In the genomic region with DNA sequence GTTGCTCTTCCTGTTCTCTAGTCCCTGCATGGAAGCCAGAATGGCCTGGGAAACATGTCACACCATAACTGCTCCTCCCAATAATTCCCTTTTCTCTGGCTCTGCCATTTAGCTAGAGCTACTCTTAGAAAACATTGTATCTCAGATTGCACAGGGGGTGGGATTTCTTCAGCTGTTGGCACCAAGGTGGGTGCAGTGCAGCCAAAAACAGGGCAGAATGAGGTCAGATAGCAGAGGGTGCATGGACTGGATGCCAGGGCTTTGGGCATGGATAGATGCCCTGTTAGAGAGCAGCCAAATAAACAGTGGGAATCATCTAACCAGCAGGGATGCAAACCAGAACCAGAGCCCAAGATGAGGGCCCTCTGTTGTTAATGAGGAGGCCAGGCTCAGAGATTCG, we compare ENCODE assay signal across 25 cellular contexts. TPM values are rescaled to one million over a fixed set of nuclear protein-coding genes. Genes with fewer than 3 reads are reported as not detected.
"Had no signal": no experiment of that assay in that cellular context is flagged by ENCODE, and none has a peak within 500 bp of the region (broad histone marks: within the 10 kb centered on the region; RNA-seq: fewer than 3 reads in every experiment).

No MANE protein-coding gene starts in this region.

- H3K9me3 ChIP-seq: adrenal gland, body of pancreas, gastrocnemius medialis, prostate gland, thoracic aorta, upper lobe of left lung had no signal

- H3K4me1 ChIP-seq: adrenal gland, body of pancreas, gastrocnemius medialis, prostate gland had no signal

- H3K36me3 ChIP-seq: adrenal gland, gastrocnemius medialis, heart right ventricle, prostate gland, thoracic aorta, upper lobe of left lung, WERI-Rb-1 had no signal

- H3K4me3 ChIP-seq: adrenal gland, body of pancreas, gastrocnemius medialis, heart right ventricle, prostate gland, thoracic aorta, upper lobe of left lung had no signal

- DNase-seq: activated CD4-positive, alpha-beta T cell treated with anti-CD3 and anti-CD28 coated beads for 1 hour; activated gamma-delta T cell treated with Interleukin-2 at 50 U/mL for 16 hours; activated T-cell treated with anti-CD3 and anti-CD28 coated beads, Interleukin-2, amount 50 U/mL, for 72 hours; adrenal gland; body of pancreas; cortex of kidney; effector CD4-positive, alpha-beta T cell; gastrocnemius medialis; heart right ventricle; left cardiac atrium; mesendoderm; right cardiac atrium; stimulated activated CD4-positive, alpha-beta T cell treated with anti-CD3 and anti-CD28 coated beads, Interleukin-2, amount 100 ng/mL, for 48 hours; stimulated activated naive CD8-positive, alpha-beta T cell treated with anti-CD3 and anti-CD28 coated beads, Interleukin-15, amount 100 ng/mL, for 72 hours; upper lobe of left lung; WERI-Rb-1 had no signal

- H3K9me3 Mint-ChIP-seq: T-helper 1 cell treated with Interleukin-12 subunit alpha and Interleukin-12 subunit beta and Interleukin-4 antibody, amounts not matched to agents 30 μg/mL and 1 μg/mL, for 36 hours had no signal

- H3K4me3 Mint-ChIP-seq: activated T-cell treated with anti-CD3 and anti-CD28 coated beads, Interleukin-2, amount 50 U/mL, for 72 hours; nephron; stimulated activated naive CD8-positive, alpha-beta T cell treated with anti-CD3 and anti-CD28 coated beads, Interleukin-15, amount 100 ng/mL, for 72 hours; T-helper 1 cell treated with Interleukin-12 subunit alpha and Interleukin-12 subunit beta and Interleukin-4 antibody, amounts not matched to agents 30 μg/mL and 1 μg/mL, for 36 hours had no signal

- H3K27ac Mint-ChIP-seq: activated naive CD4-positive, alpha-beta T cell treated with anti-CD3 and anti-CD28 coated beads, Interleukin-2, amount 50 U/mL, for 72 hours; activated T-cell treated with anti-CD3 and anti-CD28 coated beads, Interleukin-2, amount 50 U/mL, for 72 hours; nephron; stimulated activated naive CD8-positive, alpha-beta T cell treated with anti-CD3 and anti-CD28 coated beads, Interleukin-15, amount 100 ng/mL, for 72 hours; T-helper 1 cell treated with Interleukin-12 subunit alpha and Interleukin-12 subunit beta and Interleukin-4 antibody, amounts not matched to agents 30 μg/mL and 1 μg/mL, for 36 hours had no signal

- ATAC-seq: activated naive CD4-positive, alpha-beta T cell treated with anti-CD3 and anti-CD28 coated beads, Interleukin-2, amount 50 U/mL, for 72 hours; activated T-cell treated with anti-CD3 and anti-CD28 coated beads, Interleukin-2, amount 50 U/mL, for 72 hours; body of pancreas; gastrocnemius medialis; heart right ventricle; left cardiac atrium; right cardiac atrium; stimulated activated naive CD8-positive, alpha-beta T cell treated with anti-CD3 and anti-CD28 coated beads, Interleukin-15, amount 100 ng/mL, for 72 hours had no signal

- H3K27ac ChIP-seq: adrenal gland, body of pancreas, gastrocnemius medialis, heart right ventricle, prostate gland, thoracic aorta, upper lobe of left lung had no signal

RNA-seq across cellular contexts. Expression of a gene that starts 4.9 kb away (rescaled TPM):
- total RNA-seq: activated CD8-positive, alpha-beta memory T cell treated with anti-CD3 and anti-CD28 coated beads for 36 hours; activated naive CD4-positive, alpha-beta T cell treated with anti-CD3 and anti-CD28 coated beads, Interleukin-2, amount 50 U/mL, for 72 hours; body of pancreas; cardiac septum; heart right ventricle; left cardiac atrium; right cardiac atrium; skeletal muscle tissue; thoracic aorta had no signal
- polyA plus RNA-seq: esophagus, heart right ventricle, right cardiac atrium had no signal
